In genomic region chr1:15603050-15603965, GRCh38 we compare ENCODE assay signal across 1 cellular context.
TF ChIP-seq lines count a peak whose summit lies in the region.

No MANE protein-coding gene starts in this region.

TF ChIP-seq in HepG2, 621 proteins besides CTCF, POLR2A, EP300 and RAD21 (continued from another document and continues in another):
- TF ChIP-seq, protein P1, sequence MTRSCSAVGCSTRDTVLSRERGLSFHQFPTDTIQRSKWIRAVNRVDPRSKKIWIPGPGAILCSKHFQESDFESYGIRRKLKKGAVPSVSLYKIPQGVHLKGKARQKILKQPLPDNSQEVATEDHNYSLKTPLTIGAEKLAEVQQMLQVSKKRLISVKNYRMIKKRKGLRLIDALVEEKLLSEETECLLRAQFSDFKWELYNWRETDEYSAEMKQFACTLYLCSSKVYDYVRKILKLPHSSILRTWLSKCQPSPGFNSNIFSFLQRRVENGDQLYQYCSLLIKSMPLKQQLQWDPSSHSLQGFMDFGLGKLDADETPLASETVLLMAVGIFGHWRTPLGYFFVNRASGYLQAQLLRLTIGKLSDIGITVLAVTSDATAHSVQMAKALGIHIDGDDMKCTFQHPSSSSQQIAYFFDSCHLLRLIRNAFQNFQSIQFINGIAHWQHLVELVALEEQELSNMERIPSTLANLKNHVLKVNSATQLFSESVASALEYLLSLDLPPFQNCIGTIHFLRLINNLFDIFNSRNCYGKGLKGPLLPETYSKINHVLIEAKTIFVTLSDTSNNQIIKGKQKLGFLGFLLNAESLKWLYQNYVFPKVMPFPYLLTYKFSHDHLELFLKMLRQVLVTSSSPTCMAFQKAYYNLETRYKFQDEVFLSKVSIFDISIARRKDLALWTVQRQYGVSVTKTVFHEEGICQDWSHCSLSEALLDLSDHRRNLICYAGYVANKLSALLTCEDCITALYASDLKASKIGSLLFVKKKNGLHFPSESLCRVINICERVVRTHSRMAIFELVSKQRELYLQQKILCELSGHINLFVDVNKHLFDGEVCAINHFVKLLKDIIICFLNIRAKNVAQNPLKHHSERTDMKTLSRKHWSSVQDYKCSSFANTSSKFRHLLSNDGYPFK (CRISPR knock-in tag; IDR thresholded peaks at IDR 0.05; ENCODE audit: borderline replicate concordance): peak; percentile 87
- TF ChIP-seq HNF4A (CRISPR knock-in tag; IDR thresholded peaks at IDR 0.05) (no peak), KLF13 (CRISPR knock-in tag; IDR thresholded peaks at IDR 0.05) (0 out of 2 replicates have a peak, but pooled peaks have one; percentile 55), MAZ (IDR thresholded peaks at IDR 0.05; ENCODE audit: borderline replicate concordance, low read depth, low read length) (no peak), MAZ (CRISPR knock-in tag; IDR thresholded peaks at IDR 0.05; ENCODE audit: low read depth) (peak; percentile 75; the same call in 1 of the 2 replicates), SALL2 (CRISPR knock-in tag; IDR thresholded peaks at IDR 0.05) (peak; percentile 62), PAWR (CRISPR knock-in tag; IDR thresholded peaks at IDR 0.05; ENCODE audit: borderline replicate concordance) (no peak), REL (CRISPR knock-in tag; conservative IDR thresholded peaks at IDR 0.05) (no peak), ZNF614 (CRISPR knock-in tag; IDR thresholded peaks at IDR 0.05; ENCODE audit: borderline replicate concordance) (peak; percentile 75; the same call in 1 of the 2 replicates), PHF8 (CRISPR knock-in tag; IDR thresholded peaks at IDR 0.05) (no peak), NBN (conservative IDR thresholded peaks at IDR 0.05) (no peak), SSRP1 (CRISPR knock-in tag; IDR thresholded peaks at IDR 0.05) (no peak), THRA (CRISPR knock-in tag; IDR thresholded peaks at IDR 0.05; ENCODE audit: borderline replicate concordance) (peak; percentile 26), ZNF672 (CRISPR knock-in tag; IDR thresholded peaks at IDR 0.05) (no peak), ZKSCAN5 (CRISPR knock-in tag; IDR thresholded peaks at IDR 0.05) (no peak; the same call in 1 of the 2 replicates), RFX1 (IDR thresholded peaks at IDR 0.05) (peak; percentile 93), ZNF382 (CRISPR knock-in tag; IDR thresholded peaks at IDR 0.05; ENCODE audit: borderline replicate concordance) (no peak), YY1 (IDR thresholded peaks at IDR 0.05; ENCODE audit: insufficient read depth, insufficient replicate concordance, low read depth, low read length) (no peak), FOXP1 (IDR thresholded peaks at IDR 0.05) (no peak), FOXP1 (CRISPR knock-in tag; IDR thresholded peaks at IDR 0.05) (0 out of 2 replicates have a peak, but pooled peaks have one; percentile 18), ZBTB42 (CRISPR knock-in tag; IDR thresholded peaks at IDR 0.05) (peak; percentile 90; the same call in 1 of the 2 replicates), NFE2 (CRISPR knock-in tag; IDR thresholded peaks at IDR 0.05) (no peak), HNRNPLL (IDR thresholded peaks at IDR 0.05; ENCODE audit: low read depth, low read length, poor library complexity, severe bottlenecking) (peak; percentile 58), TFDP2 (CRISPR knock-in tag; IDR thresholded peaks at IDR 0.05) (peak; percentile 94), KLF11 (CRISPR knock-in tag; IDR thresholded peaks at IDR 0.05) (peak; percentile 83; the same call in 1 of the 2 replicates), RBM39 (IDR thresholded peaks at IDR 0.05; ENCODE audit: low read depth, low read length, poor library complexity, severe bottlenecking) (no peak), ZNF510 (CRISPR knock-in tag; IDR thresholded peaks at IDR 0.05; ENCODE audit: low read depth) (no peak), ZNF124 (CRISPR knock-in tag; IDR thresholded peaks at IDR 0.05) (peak; percentile 77; the same call in 1 of the 2 replicates), PCBP2 (optimal IDR thresholded peaks at IDR 0.05; ENCODE audit: low read depth, low read length, poor library complexity, severe bottlenecking) (no peak), ZNF615 (CRISPR knock-in tag; IDR thresholded peaks at IDR 0.05; ENCODE audit: borderline replicate concordance) (no peak), ZNF589 (CRISPR knock-in tag; conservative IDR thresholded peaks at IDR 0.05) (no peak), TFDP1 (CRISPR knock-in tag; IDR thresholded peaks at IDR 0.05; ENCODE audit: borderline replicate concordance) (peak; percentile 97), ARID3A (IDR thresholded peaks at IDR 0.05; ENCODE audit: low read depth, low read length) (no peak), ZNF713 (CRISPR knock-in tag; IDR thresholded peaks at IDR 0.05) (no peak), ZBTB37 (CRISPR knock-in tag; IDR thresholded peaks at IDR 0.05) (peak; percentile 88), GATA4 (IDR thresholded peaks at IDR 0.05; ENCODE audit: borderline replicate concordance, low read depth) (no peak), MZF1 (CRISPR knock-in tag; IDR thresholded peaks at IDR 0.05; ENCODE audit: borderline replicate concordance) (no peak), REPIN1 (CRISPR knock-in tag; IDR thresholded peaks at IDR 0.05; ENCODE audit: borderline replicate concordance, low read depth) (peak; percentile 75), ZKSCAN8 (CRISPR knock-in tag; IDR thresholded peaks at IDR 0.05; ENCODE audit: borderline replicate concordance) (no peak; the same call in 1 of the 2 replicates), ZFX (CRISPR knock-in tag; IDR thresholded peaks at IDR 0.05; ENCODE audit: low read depth) (peak; percentile 56; the same call in 1 of the 2 replicates), TBP (CRISPR knock-in tag; IDR thresholded peaks at IDR 0.05) (no peak), NFRKB (IDR thresholded peaks at IDR 0.05) (no peak), SP140L (CRISPR knock-in tag; IDR thresholded peaks at IDR 0.05; ENCODE audit: borderline replicate concordance) (no peak), KMT2B (CRISPR knock-in tag; IDR thresholded peaks at IDR 0.05) (peak; percentile 85), DBP (CRISPR knock-in tag; IDR thresholded peaks at IDR 0.05; ENCODE audit: not compliant biosample characterization) (peak; percentile 50), ZNF546 (CRISPR knock-in tag; conservative IDR thresholded peaks at IDR 0.05) (peak; percentile 93), ZNF20 (CRISPR knock-in tag; IDR thresholded peaks at IDR 0.05) (no peak), ZNF530 (CRISPR knock-in tag; IDR thresholded peaks at IDR 0.05; ENCODE audit: low read depth) (no peak), CBX1 (IDR thresholded peaks at IDR 0.05; ENCODE audit: low read depth) (no peak), ZNF780A (CRISPR knock-in tag; IDR thresholded peaks at IDR 0.05) (no peak), ARNT (IDR thresholded peaks at IDR 0.05) (no peak), RORA (CRISPR knock-in tag; IDR thresholded peaks at IDR 0.05) (no peak), ZNF674 (CRISPR knock-in tag; IDR thresholded peaks at IDR 0.05; ENCODE audit: low read depth) (no peak)
- TF ChIP-seq, protein P2, sequence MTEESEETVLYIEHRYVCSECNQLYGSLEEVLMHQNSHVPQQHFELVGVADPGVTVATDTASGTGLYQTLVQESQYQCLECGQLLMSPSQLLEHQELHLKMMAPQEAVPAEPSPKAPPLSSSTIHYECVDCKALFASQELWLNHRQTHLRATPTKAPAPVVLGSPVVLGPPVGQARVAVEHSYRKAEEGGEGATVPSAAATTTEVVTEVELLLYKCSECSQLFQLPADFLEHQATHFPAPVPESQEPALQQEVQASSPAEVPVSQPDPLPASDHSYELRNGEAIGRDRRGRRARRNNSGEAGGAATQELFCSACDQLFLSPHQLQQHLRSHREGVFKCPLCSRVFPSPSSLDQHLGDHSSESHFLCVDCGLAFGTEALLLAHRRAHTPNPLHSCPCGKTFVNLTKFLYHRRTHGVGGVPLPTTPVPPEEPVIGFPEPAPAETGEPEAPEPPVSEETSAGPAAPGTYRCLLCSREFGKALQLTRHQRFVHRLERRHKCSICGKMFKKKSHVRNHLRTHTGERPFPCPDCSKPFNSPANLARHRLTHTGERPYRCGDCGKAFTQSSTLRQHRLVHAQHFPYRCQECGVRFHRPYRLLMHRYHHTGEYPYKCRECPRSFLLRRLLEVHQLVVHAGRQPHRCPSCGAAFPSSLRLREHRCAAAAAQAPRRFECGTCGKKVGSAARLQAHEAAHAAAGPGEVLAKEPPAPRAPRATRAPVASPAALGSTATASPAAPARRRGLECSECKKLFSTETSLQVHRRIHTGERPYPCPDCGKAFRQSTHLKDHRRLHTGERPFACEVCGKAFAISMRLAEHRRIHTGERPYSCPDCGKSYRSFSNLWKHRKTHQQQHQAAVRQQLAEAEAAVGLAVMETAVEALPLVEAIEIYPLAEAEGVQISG (CRISPR knock-in tag; IDR thresholded peaks at IDR 0.05): peak; percentile 77; the same call in 1 of the 2 replicates
- TF ChIP-seq, protein P3, sequence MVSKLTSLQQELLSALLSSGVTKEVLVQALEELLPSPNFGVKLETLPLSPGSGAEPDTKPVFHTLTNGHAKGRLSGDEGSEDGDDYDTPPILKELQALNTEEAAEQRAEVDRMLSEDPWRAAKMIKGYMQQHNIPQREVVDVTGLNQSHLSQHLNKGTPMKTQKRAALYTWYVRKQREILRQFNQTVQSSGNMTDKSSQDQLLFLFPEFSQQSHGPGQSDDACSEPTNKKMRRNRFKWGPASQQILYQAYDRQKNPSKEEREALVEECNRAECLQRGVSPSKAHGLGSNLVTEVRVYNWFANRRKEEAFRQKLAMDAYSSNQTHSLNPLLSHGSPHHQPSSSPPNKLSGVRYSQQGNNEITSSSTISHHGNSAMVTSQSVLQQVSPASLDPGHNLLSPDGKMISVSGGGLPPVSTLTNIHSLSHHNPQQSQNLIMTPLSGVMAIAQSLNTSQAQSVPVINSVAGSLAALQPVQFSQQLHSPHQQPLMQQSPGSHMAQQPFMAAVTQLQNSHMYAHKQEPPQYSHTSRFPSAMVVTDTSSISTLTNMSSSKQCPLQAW (CRISPR knock-in tag; IDR thresholded peaks at IDR 0.05): peak; percentile 86
- TF ChIP-seq, protein P4, sequence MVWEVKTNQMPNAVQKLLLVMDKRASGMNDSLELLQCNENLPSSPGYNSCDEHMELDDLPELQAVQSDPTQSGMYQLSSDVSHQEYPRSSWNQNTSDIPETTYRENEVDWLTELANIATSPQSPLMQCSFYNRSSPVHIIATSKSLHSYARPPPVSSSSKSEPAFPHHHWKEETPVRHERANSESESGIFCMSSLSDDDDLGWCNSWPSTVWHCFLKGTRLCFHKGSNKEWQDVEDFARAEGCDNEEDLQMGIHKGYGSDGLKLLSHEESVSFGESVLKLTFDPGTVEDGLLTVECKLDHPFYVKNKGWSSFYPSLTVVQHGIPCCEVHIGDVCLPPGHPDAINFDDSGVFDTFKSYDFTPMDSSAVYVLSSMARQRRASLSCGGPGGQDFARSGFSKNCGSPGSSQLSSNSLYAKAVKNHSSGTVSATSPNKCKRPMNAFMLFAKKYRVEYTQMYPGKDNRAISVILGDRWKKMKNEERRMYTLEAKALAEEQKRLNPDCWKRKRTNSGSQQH (CRISPR knock-in tag; IDR thresholded peaks at IDR 0.05; ENCODE audit: low read depth): no peak
